In the genomic region with DNA sequence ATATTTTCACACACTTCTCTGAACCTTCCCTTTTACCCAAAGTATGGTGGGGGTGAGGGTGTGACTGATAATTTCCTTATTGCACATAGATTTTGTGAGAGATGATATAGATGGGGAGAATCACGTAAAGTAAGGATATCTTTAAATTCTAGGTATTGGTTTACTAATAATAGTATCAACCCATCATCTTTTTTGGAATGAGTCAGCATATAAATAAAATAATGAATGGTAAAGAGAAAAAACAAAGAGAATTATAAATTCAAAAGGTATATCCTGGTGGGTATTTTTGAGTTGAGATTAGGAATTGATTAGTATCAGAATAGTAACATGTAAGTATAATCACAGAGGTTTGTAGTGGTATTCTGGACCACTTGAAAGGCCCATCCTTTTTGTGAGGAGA, we compare ENCODE assay signal across 29 cellular contexts.
"Had no signal": no experiment of that assay in that cellular context is flagged by ENCODE, and none has a peak within 500 bp of the region (broad histone marks: within the 10 kb centered on the region; RNA-seq: fewer than 3 reads in every experiment).

No MANE protein-coding gene starts in this region.

- H3K36me3 ChIP-seq: stomach, suprapubic skin, thoracic aorta, thyroid gland, tibial artery, tibial nerve, transverse colon, upper lobe of left lung, upper lobe of right lung, uterus, vagina had no signal

- H3K27me3 Mint-ChIP-seq: type B pancreatic cell had no signal

- H3K4me3 Mint-ChIP-seq: stimulated activated effector memory CD8-positive, alpha-beta T cell treated with anti-CD3 and anti-CD28 coated beads, Interleukin-12 subunit alpha, Interleukin-12 subunit beta, amount 100 ng/mL, for 72 hours; stimulated activated memory B cell treated with anti-CD40 and anti-IgM and Interleukin-4, amounts not matched to agents 10 μg/mL and 1 μg/mL and 100 μg/mL, for 72 hours; stimulated activated naive B cell treated with anti-CD40 and anti-IgM and Interleukin-4, amounts not matched to agents 10 μg/mL and 1 μg/mL and 100 μg/mL, for 72 hours; stimulated activated naive CD8-positive, alpha-beta T cell treated with anti-CD3 and anti-CD28 coated beads, Interleukin-15, amount 100 ng/mL, for 72 hours; stimulated activated naive CD8-positive, alpha-beta T cell treated with anti-CD3 and anti-CD28 coated beads, Interleukin-15, Interleukin-2, amounts not matched to agents 100 ng/mL and 50 ng/mL, for 24 hours; type B pancreatic cell had no signal

- H3K9me3 ChIP-seq: stomach, suprapubic skin, testis, thoracic aorta, thyroid gland, tibial artery, tibial nerve, transverse colon, upper lobe of left lung, upper lobe of right lung, uterus, vagina had no signal

- H3K4me1 Mint-ChIP-seq: stimulated activated effector memory CD8-positive, alpha-beta T cell treated with anti-CD3 and anti-CD28 coated beads, Interleukin-12 subunit alpha, Interleukin-12 subunit beta, amount 100 ng/mL, for 72 hours; stimulated activated memory B cell treated with anti-CD40 and anti-IgM and Interleukin-4, amounts not matched to agents 10 μg/mL and 1 μg/mL and 100 μg/mL, for 72 hours; stimulated activated naive B cell treated with anti-CD40 and anti-IgM and Interleukin-4, amounts not matched to agents 10 μg/mL and 1 μg/mL and 100 μg/mL, for 72 hours; stimulated activated naive CD8-positive, alpha-beta T cell treated with anti-CD3 and anti-CD28 coated beads, Interleukin-15, amount 100 ng/mL, for 72 hours had no signal

- H3K27ac Mint-ChIP-seq: stimulated activated effector memory CD8-positive, alpha-beta T cell treated with anti-CD3 and anti-CD28 coated beads, Interleukin-12 subunit alpha, Interleukin-12 subunit beta, amount 100 ng/mL, for 72 hours; stimulated activated memory B cell treated with anti-CD40 and anti-IgM and Interleukin-4, amounts not matched to agents 10 μg/mL and 1 μg/mL and 100 μg/mL, for 72 hours; stimulated activated naive B cell treated with anti-CD40 and anti-IgM and Interleukin-4, amounts not matched to agents 10 μg/mL and 1 μg/mL and 100 μg/mL, for 72 hours; stimulated activated naive CD8-positive, alpha-beta T cell treated with anti-CD3 and anti-CD28 coated beads, Interleukin-15, amount 100 ng/mL, for 72 hours; stimulated activated naive CD8-positive, alpha-beta T cell treated with anti-CD3 and anti-CD28 coated beads, Interleukin-15, Interleukin-2, amounts not matched to agents 100 ng/mL and 50 ng/mL, for 24 hours; type B pancreatic cell had no signal

- H3K36me3 Mint-ChIP-seq: stimulated activated effector memory CD8-positive, alpha-beta T cell treated with anti-CD3 and anti-CD28 coated beads, Interleukin-12 subunit alpha, Interleukin-12 subunit beta, amount 100 ng/mL, for 72 hours; stimulated activated memory B cell treated with anti-CD40 and anti-IgM and Interleukin-4, amounts not matched to agents 10 μg/mL and 1 μg/mL and 100 μg/mL, for 72 hours; stimulated activated naive B cell treated with anti-CD40 and anti-IgM and Interleukin-4, amounts not matched to agents 10 μg/mL and 1 μg/mL and 100 μg/mL, for 72 hours; type B pancreatic cell had no signal

- H3K4me3 ChIP-seq: stomach, suprapubic skin, testis, thoracic aorta, thyroid gland, tibial artery, tibial nerve, transverse colon, upper lobe of left lung, upper lobe of right lung, uterus, vagina had no signal

- H3K27me3 ChIP-seq: stomach, suprapubic skin, testis, thyroid gland, tibial artery, tibial nerve, transverse colon, upper lobe of left lung, upper lobe of right lung, uterus, vagina had no signal

- H3K27ac ChIP-seq: stomach, suprapubic skin, testis, thoracic aorta, thyroid gland, tibial artery, tibial nerve, transverse colon, upper lobe of left lung, upper lobe of right lung, uterus, vagina had no signal

- H3K4me1 ChIP-seq: suprapubic skin, testis, thyroid gland, upper lobe of left lung, upper lobe of right lung, uterus, vagina had no signal

- FAIRE-seq: urothelium cell line had no signal

- H3K9me3 Mint-ChIP-seq: stimulated activated effector memory CD8-positive, alpha-beta T cell treated with anti-CD3 and anti-CD28 coated beads, Interleukin-12 subunit alpha, Interleukin-12 subunit beta, amount 100 ng/mL, for 72 hours; stimulated activated memory B cell treated with anti-CD40 and anti-IgM and Interleukin-4, amounts not matched to agents 10 μg/mL and 1 μg/mL and 100 μg/mL, for 72 hours; stimulated activated naive B cell treated with anti-CD40 and anti-IgM and Interleukin-4, amounts not matched to agents 10 μg/mL and 1 μg/mL and 100 μg/mL, for 72 hours; stimulated activated naive CD8-positive, alpha-beta T cell treated with anti-CD3 and anti-CD28 coated beads, Interleukin-15, amount 100 ng/mL, for 72 hours; stimulated activated naive CD8-positive, alpha-beta T cell treated with anti-CD3 and anti-CD28 coated beads, Interleukin-15, Interleukin-2, amounts not matched to agents 100 ng/mL and 50 ng/mL, for 24 hours; type B pancreatic cell had no signal

- DNase-seq: stimulated activated CD4-positive, alpha-beta T cell treated with anti-CD3 and anti-CD28 coated beads, Interleukin-2, amount 100 ng/mL, for 48 hours; stimulated activated CD4-positive, alpha-beta T cell treated with anti-CD3 and anti-CD28 coated beads, Interleukin-4, amount 100 ng/mL, for 1 hour; stimulated activated CD4-positive, alpha-beta T cell treated with anti-CD3 and anti-CD28 coated beads, Interleukin-4, amount 100 ng/mL, for 24 hours; stimulated activated CD4-positive, alpha-beta T cell treated with anti-CD3 and anti-CD28 coated beads, Interleukin-4, amount 100 ng/mL, for 4 hours; stimulated activated CD8-positive, alpha-beta memory T cell treated with anti-CD3 and anti-CD28 coated beads, Interleukin-4, amount 100 ng/mL, for 48 hours; stimulated activated naive B cell treated with anti-CD40 and anti-IgM and Interleukin-4, amounts not matched to agents 10 μg/mL and 1 μg/mL and 100 μg/mL, for 72 hours; stimulated activated naive CD4-positive, alpha-beta T cell; stimulated activated naive CD4-positive, alpha-beta T cell treated with Interleukin-2 at 50 U/mL for 16 hours; stimulated activated naive CD8-positive, alpha-beta T cell treated with anti-CD3 and anti-CD28 coated beads, Interleukin-15, amount 100 ng/mL, for 72 hours; stimulated activated naive CD8-positive, alpha-beta T cell treated with anti-CD3 and anti-CD28 coated beads, Interleukin-15, Interleukin-2, amounts not matched to agents 100 U/mL and 50 U/mL, for 24 hours; stomach; substantia nigra; testis; thyroid gland; tibial artery; transverse colon; trophoblast cell; upper lobe of left lung; upper lobe of right lung; uterus had no signal

- ATAC-seq: stimulated activated effector memory CD8-positive, alpha-beta T cell treated with anti-CD3 and anti-CD28 coated beads, Interleukin-12 subunit alpha, Interleukin-12 subunit beta, amount 100 ng/mL, for 72 hours; stimulated activated memory B cell treated with anti-CD40 and anti-IgM and Interleukin-4, amounts not matched to agents 10 μg/mL and 1 μg/mL and 100 μg/mL, for 72 hours; stimulated activated naive B cell treated with anti-CD40 and anti-IgM and Interleukin-4, amounts not matched to agents 10 μg/mL and 1 μg/mL and 100 μg/mL, for 72 hours; stimulated activated naive CD8-positive, alpha-beta T cell treated with anti-CD3 and anti-CD28 coated beads, Interleukin-15, amount 100 ng/mL, for 72 hours; stimulated activated naive CD8-positive, alpha-beta T cell treated with anti-CD3 and anti-CD28 coated beads, Interleukin-15, Interleukin-2, amounts not matched to agents 100 U/mL and 50 U/mL, for 24 hours; upper lobe of right lung had no signal
